1 cellular context compared by ENCODE assay signal in the genomic region with DNA sequence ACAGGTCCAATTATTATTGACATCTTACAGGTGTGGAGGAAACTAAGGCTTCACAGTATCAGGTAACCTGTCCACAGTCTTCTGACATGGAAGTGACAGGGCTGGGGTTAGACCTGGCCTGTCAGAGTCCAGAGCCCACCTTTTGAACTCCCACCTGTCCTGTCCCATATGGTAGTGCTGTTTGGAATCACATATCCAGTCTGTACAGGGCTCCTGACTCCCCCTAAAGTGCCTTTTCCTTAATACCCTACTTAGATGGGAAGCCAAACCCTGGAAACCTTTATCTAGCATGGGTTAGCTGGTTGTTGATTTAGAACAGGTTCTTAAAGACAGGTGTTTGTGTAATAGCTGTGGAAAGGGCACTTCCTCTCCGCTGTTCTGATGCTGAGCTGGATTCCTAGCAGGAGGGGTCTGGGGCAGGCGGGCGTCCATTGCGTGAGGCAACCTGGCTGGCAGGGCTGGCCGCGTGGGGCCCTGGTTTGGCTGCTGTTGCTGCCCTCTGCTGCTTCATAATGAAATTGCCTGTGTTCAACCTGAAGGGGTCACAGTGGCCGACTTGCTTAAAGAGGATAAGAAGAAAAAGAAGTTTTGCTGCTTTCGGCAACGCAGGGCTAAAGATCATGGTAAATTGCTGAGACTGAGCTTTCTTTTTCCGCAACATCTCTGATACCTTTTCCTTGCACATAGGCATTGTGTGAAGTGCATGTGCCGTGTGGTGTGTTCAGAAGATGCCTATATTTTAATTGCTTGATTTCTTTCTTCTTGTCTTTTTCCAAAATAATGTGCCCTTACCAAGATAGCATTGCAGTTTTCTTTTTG.
TF ChIP-seq lines count a peak whose summit lies in the region.

No MANE protein-coding gene starts in this region.

TF ChIP-seq in liver, 16 proteins besides CTCF, POLR2A, EP300 and RAD21 (continued from another document):
- TF ChIP-seq FOXA1 (IDR thresholded peaks at IDR 0.05) = no peak
